8 cellular contexts compared by ENCODE assay signal in genomic region chr4:153790962-153791551, GRCh38. TPM values are rescaled to one million over a fixed set of nuclear protein-coding genes. Genes with fewer than 3 reads are reported as not detected.
A peak's percentile ranks its signal among the peaks of the same experiment; 100 is the strongest.
DNase-seq lines count a peak whose midpoint lies in the region; ATAC-seq lines count a peak whose summit lies in the region.

No MANE protein-coding gene starts in this region.

- no peaks in the 10 kb centered on the region for H3K9me3 Mint-ChIP-seq in activated naive CD4-positive, alpha-beta T cell treated with anti-CD3 and anti-CD28 coated beads, Interleukin-2, amount 50 U/mL, for 72 hours
- no peaks in the 10 kb centered on the region for H3K9me3 Mint-ChIP-seq in stimulated activated naive B cell treated with anti-CD40 and anti-IgM and Interleukin-4, amounts not matched to agents 10 μg/mL and 1 μg/mL and 100 μg/mL, for 72 hours

- H3K4me3 Mint-ChIP-seq in stimulated activated naive B cell treated with anti-CD40 and anti-IgM and Interleukin-4, amounts not matched to agents 10 μg/mL and 1 μg/mL and 100 μg/mL, for 72 hours: peak overlapping the region; percentile 87 to 93

- H3K27ac Mint-ChIP-seq in activated naive CD4-positive, alpha-beta T cell treated with anti-CD3 and anti-CD28 coated beads, Interleukin-2, amount 50 U/mL, for 72 hours: peak overlapping the region in 1 of 2 donors; percentile 40
- peak overlapping the region; percentile 84 for H3K27ac Mint-ChIP-seq in stimulated activated naive B cell treated with anti-CD40 and anti-IgM and Interleukin-4, amounts not matched to agents 10 μg/mL and 1 μg/mL and 100 μg/mL, for 72 hours

- H3K27me3 Mint-ChIP-seq in stimulated activated naive B cell treated with anti-CD40 and anti-IgM and Interleukin-4, amounts not matched to agents 10 μg/mL and 1 μg/mL and 100 μg/mL, for 72 hours: peaks cover 68 to 97% of the 10 kb centered on the region in 2 donors

- H3K36me3 Mint-ChIP-seq in activated naive CD4-positive, alpha-beta T cell treated with anti-CD3 and anti-CD28 coated beads, Interleukin-2, amount 50 U/mL, for 72 hours: peaks cover 6 to 13% of the 10 kb centered on the region in 2 donors
- H3K36me3 Mint-ChIP-seq in stimulated activated naive B cell treated with anti-CD40 and anti-IgM and Interleukin-4, amounts not matched to agents 10 μg/mL and 1 μg/mL and 100 μg/mL, for 72 hours: peaks cover 1 to 3% of the 10 kb centered on the region in 2 donors

- peak; percentile 52 to 59 for ATAC-seq in activated naive CD4-positive, alpha-beta T cell treated with anti-CD3 and anti-CD28 coated beads, Interleukin-2, amount 50 U/mL, for 72 hours
- ATAC-seq in stimulated activated naive B cell treated with anti-CD40 and anti-IgM and Interleukin-4, amounts not matched to agents 10 μg/mL and 1 μg/mL and 100 μg/mL, for 72 hours (replicated peaks): peak; percentile 35 to 52
- no peak for ATAC-seq in HG03097 (IDR thresholded peaks at IDR 0.05; ENCODE audit: low FRiP score, unreplicated experiment)

- H3K4me1 Mint-ChIP-seq in stimulated activated naive B cell treated with anti-CD40 and anti-IgM and Interleukin-4, amounts not matched to agents 10 μg/mL and 1 μg/mL and 100 μg/mL, for 72 hours: peaks cover 32 to 56% of the 10 kb centered on the region in 2 donors

- DNase-seq in NCI-H2227 (lab: John Stamatoyannopoulos, UW; ENCODE audit: unreplicated experiment) (peak; percentile 27), NCI-H2227 treated with DMSO at 0.1 percent for 48 hours (lab: John Stamatoyannopoulos, UW) (no peak), iPS-NIHi7 (ENCODE audit: extremely low spot score) (peak; percentile 67), LoVo (ENCODE audit: low spot score) (no peak), NCI-H1105 treated with DMSO at 0.1 percent for 48 hours (lab: John Stamatoyannopoulos, UW) (no peak)
- peak in 1 of 2 donors; percentile 52 for DNase-seq in activated naive CD4-positive, alpha-beta T cell treated with anti-CD3 and anti-CD28 coated beads, Interleukin-2, amount 50 U/mL, for 72 hours (ENCODE audit: low spot score in 2 of 2)
- DNase-seq in stimulated activated naive B cell treated with anti-CD40 and anti-IgM and Interleukin-4, amounts not matched to agents 10 μg/mL and 1 μg/mL and 100 μg/mL, for 72 hours: no peak

RNA-seq across cellular contexts. Expression of gene SFRP2, which starts 2.2 kb away (rescaled TPM):
- not detected for total RNA-seq in activated naive CD4-positive, alpha-beta T cell treated with anti-CD3 and anti-CD28 coated beads, Interleukin-2, amount 50 U/mL, for 72 hours

RNA-seq across cellular contexts. Expression of gene RNF175, which starts 31.2 kb away (rescaled TPM):
- total RNA-seq in activated naive CD4-positive, alpha-beta T cell treated with anti-CD3 and anti-CD28 coated beads, Interleukin-2, amount 50 U/mL, for 72 hours: 1 to 10 TPM in 1 of 2 donors, under 1 TPM in 1; 0.91 to 1.1 TPM

Comparison
In these comparisons a context has a peak if more than half of its experiments do, and no peak if none do; other contexts are left out.
1. DNase-seq: peak in NCI-H2227 (single experiment) and iPS-NIHi7 (single experiment); none in NCI-H2227 treated with DMSO at 0.1 percent for 48 hours (single experiment), stimulated activated naive B cell treated with anti-CD40 and anti-IgM and Interleukin-4, amounts not matched to agents 10 μg/mL and 1 μg/mL and 100 μg/mL, for 72 hours (single experiment), LoVo (single experiment) and NCI-H1105 treated with DMSO at 0.1 percent for 48 hours (single experiment).